In genomic region chr1:21260405-21261129, GRCh38 we compare ENCODE assay signal across 2 cellular contexts.
TF ChIP-seq lines count a peak whose summit lies in the region.

No MANE protein-coding gene starts in this region.

TF ChIP-seq in HepG2, 621 proteins besides CTCF, POLR2A, EP300 and RAD21:
- TF ChIP-seq MAFK (conservative IDR thresholded peaks at IDR 0.05 in 1 of 2, IDR thresholded peaks at IDR 0.05 in 1 of 2; ENCODE audit: low read length in 2 of 2), result peak; percentile 47 to 62; a peak in 2 of 4 replicates
- TF ChIP-seq, protein P1, sequence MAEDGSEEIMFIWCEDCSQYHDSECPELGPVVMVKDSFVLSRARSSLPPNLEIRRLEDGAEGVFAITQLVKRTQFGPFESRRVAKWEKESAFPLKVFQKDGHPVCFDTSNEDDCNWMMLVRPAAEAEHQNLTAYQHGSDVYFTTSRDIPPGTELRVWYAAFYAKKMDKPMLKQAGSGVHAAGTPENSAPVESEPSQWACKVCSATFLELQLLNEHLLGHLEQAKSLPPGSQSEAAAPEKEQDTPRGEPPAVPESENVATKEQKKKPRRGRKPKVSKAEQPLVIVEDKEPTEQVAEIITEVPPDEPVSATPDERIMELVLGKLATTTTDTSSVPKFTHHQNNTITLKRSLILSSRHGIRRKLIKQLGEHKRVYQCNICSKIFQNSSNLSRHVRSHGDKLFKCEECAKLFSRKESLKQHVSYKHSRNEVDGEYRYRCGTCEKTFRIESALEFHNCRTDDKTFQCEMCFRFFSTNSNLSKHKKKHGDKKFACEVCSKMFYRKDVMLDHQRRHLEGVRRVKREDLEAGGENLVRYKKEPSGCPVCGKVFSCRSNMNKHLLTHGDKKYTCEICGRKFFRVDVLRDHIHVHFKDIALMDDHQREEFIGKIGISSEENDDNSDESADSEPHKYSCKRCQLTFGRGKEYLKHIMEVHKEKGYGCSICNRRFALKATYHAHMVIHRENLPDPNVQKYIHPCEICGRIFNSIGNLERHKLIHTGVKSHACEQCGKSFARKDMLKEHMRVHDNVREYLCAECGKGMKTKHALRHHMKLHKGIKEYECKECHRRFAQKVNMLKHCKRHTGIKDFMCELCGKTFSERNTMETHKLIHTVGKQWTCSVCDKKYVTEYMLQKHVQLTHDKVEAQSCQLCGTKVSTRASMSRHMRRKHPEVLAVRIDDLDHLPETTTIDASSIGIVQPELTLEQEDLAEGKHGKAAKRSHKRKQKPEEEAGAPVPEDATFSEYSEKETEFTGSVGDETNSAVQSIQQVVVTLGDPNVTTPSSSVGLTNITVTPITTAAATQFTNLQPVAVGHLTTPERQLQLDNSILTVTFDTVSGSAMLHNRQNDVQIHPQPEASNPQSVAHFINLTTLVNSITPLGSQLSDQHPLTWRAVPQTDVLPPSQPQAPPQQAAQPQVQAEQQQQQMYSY (CRISPR knock-in tag; IDR thresholded peaks at IDR 0.05), result no peak
- no peak for TF ChIP-seq CHD2 (IDR thresholded peaks at IDR 0.05; ENCODE audit: low read depth, low read length)
- no peak for TF ChIP-seq ZNF484 (CRISPR knock-in tag; IDR thresholded peaks at IDR 0.05; ENCODE audit: borderline replicate concordance, low read depth)
- TF ChIP-seq, protein P2, sequence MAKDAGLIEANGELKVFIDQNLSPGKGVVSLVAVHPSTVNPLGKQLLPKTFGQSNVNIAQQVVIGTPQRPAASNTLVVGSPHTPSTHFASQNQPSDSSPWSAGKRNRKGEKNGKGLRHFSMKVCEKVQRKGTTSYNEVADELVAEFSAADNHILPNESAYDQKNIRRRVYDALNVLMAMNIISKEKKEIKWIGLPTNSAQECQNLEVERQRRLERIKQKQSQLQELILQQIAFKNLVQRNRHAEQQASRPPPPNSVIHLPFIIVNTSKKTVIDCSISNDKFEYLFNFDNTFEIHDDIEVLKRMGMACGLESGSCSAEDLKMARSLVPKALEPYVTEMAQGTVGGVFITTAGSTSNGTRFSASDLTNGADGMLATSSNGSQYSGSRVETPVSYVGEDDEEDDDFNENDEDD (CRISPR knock-in tag; IDR thresholded peaks at IDR 0.05; ENCODE audit: borderline replicate concordance), result no peak
- 0 out of 2 replicates have a peak, but pooled peaks have one; percentile 27 for TF ChIP-seq MAFF (IDR thresholded peaks at IDR 0.05; ENCODE audit: low read depth, low read length)

TF ChIP-seq in K562, 482 proteins besides CTCF, POLR2A, EP300 and RAD21:
- TF ChIP-seq HBP1 (CRISPR knock-in tag; IDR thresholded peaks at IDR 0.05), result no peak
- TF ChIP-seq ZC3H4 (CRISPR knock-in tag; IDR thresholded peaks at IDR 0.05; ENCODE audit: borderline replicate concordance), result 0 out of 2 replicates have a peak, but pooled peaks have one; percentile 54
- peak; percentile 50 for TF ChIP-seq RBM22 (IDR thresholded peaks at IDR 0.05; ENCODE audit: low read depth, low read length, poor library complexity, severe bottlenecking)
- TF ChIP-seq CEBPG (CRISPR knock-in tag; IDR thresholded peaks at IDR 0.05), result no peak
- TF ChIP-seq CEBPG (tag; conservative IDR thresholded peaks at IDR 0.05 in 1 of 2, IDR thresholded peaks at IDR 0.05 in 1 of 2), result no peak
- no peak for TF ChIP-seq LEF1 (IDR thresholded peaks at IDR 0.05)
- no peak for TF ChIP-seq SMARCB1 (IDR thresholded peaks at IDR 0.05; ENCODE audit: insufficient read length, low read depth)
- TF ChIP-seq ZNF316 (IDR thresholded peaks at IDR 0.05), result peak; percentile 79
- TF ChIP-seq POLR2G (IDR thresholded peaks at IDR 0.05; ENCODE audit: low read depth, low read length), result 0 out of 2 replicates have a peak, but pooled peaks have one; percentile 14
- TF ChIP-seq MAFK (IDR thresholded peaks at IDR 0.05; ENCODE audit: low read length), result peak; percentile 18; the same call in 1 of the 2 replicates
- no peak for TF ChIP-seq BRF2 (IDR thresholded peaks at IDR 0.05; ENCODE audit: borderline replicate concordance, insufficient read depth, insufficient read length)
- TF ChIP-seq CREB5 (CRISPR knock-in tag; IDR thresholded peaks at IDR 0.05), result no peak
- peak; percentile 68 for TF ChIP-seq RBFOX2 (IDR thresholded peaks at IDR 0.05; ENCODE audit: low read depth, low read length)
- TF ChIP-seq MAFF (IDR thresholded peaks at IDR 0.05; ENCODE audit: low read length), result 0 out of 2 replicates have a peak, but pooled peaks have one; percentile 27
- TF ChIP-seq C11orf30 (IDR thresholded peaks at IDR 0.05; ENCODE audit: low read depth), result peak; percentile 77
- TF ChIP-seq ESRRB (CRISPR knock-in tag; IDR thresholded peaks at IDR 0.05; ENCODE audit: borderline replicate concordance), result no peak
- no peak for TF ChIP-seq HMGN3 (IDR thresholded peaks at IDR 0.05; ENCODE audit: borderline replicate concordance, extremely low read depth, insufficient read length, low read depth, low read length)
- no peak for TF ChIP-seq MCM3 (IDR thresholded peaks at IDR 0.05)
- peak; percentile 51; the same call in 1 of the 2 replicates for TF ChIP-seq MAFG (tag; conservative IDR thresholded peaks at IDR 0.05)
- TF ChIP-seq ZNF589 (CRISPR knock-in tag; IDR thresholded peaks at IDR 0.05; ENCODE audit: low read depth), result no peak
- no peak for TF ChIP-seq CREBBP (IDR thresholded peaks at IDR 0.05; ENCODE audit: low read depth, low read length)
- TF ChIP-seq, protein P3, sequence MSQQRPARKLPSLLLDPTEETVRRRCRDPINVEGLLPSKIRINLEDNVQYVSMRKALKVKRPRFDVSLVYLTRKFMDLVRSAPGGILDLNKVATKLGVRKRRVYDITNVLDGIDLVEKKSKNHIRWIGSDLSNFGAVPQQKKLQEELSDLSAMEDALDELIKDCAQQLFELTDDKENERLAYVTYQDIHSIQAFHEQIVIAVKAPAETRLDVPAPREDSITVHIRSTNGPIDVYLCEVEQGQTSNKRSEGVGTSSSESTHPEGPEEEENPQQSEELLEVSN (IDR thresholded peaks at IDR 0.05; ENCODE audit: borderline replicate concordance in 1 of 2, extremely low read depth in 1 of 2, insufficient read depth in 1 of 2, insufficient read length in 1 of 2, low read depth in 1 of 2, low read length in 1 of 2, poor library complexity in 1 of 2, severe bottlenecking in 1 of 2), result no peak
- TF ChIP-seq FOXA3 (CRISPR knock-in tag; conservative IDR thresholded peaks at IDR 0.05 in 1 of 2, IDR thresholded peaks at IDR 0.05 in 1 of 2), result 0 out of 4 replicates have a peak, but pooled peaks of 1 of the 2 experiments have one; percentile 25
